Comparison of ENCODE assay signal across 8 cellular contexts in genomic region chr22:36334081-36334831, GRCh38. TPM values are rescaled to one million over a fixed set of nuclear protein-coding genes. Genes with fewer than 3 reads are reported as not detected.
DNase-seq lines count a peak whose midpoint lies in the region; ATAC-seq, FAIRE-seq and TF ChIP-seq lines count a peak whose summit lies in the region.

No MANE protein-coding gene starts in this region.

- H3K79me2 ChIP-seq in SU-DHL-6 (ENCODE audit: insufficient read depth, low read length) = peaks cover 64% of the 10 kb centered on the region

- H3K36me3 ChIP-seq in SU-DHL-6 (ENCODE audit: low read length) = 0 out of 2 replicates have a peak, but pooled peaks cover 4% of the 10 kb centered on the region

- peaks cover 25% of the 10 kb centered on the region; the same call in 1 of the 2 replicates for H3F3A ChIP-seq in SU-DHL-6 (ENCODE audit: insufficient read depth)

- H4K20me1 ChIP-seq in SU-DHL-6 (ENCODE audit: low read depth, low read length) = no peaks in the 10 kb centered on the region

- H3K4me2 ChIP-seq in SU-DHL-6 (ENCODE audit: low read depth, low read length, poor library complexity, severe bottlenecking) = no peak overlapping the region

- peak overlapping the region; percentile 87 to 92 for H3K4me3 Mint-ChIP-seq in effector memory CD8-positive, alpha-beta T cell
- no peak overlapping the region for H3K4me3 Mint-ChIP-seq in osteocyte (ENCODE audit: unreplicated experiment)

- no peaks in the 10 kb centered on the region for H3K27me3 ChIP-seq in SU-DHL-6 (ENCODE audit: low read length)

- H3K27ac ChIP-seq in SU-DHL-6 (ENCODE audit: low read depth, low read length) = peak overlapping the region; percentile 90

- no peak for FAIRE-seq in GM12892 (lab: Jason Lieb, UNC)

- H3K27ac Mint-ChIP-seq in effector memory CD8-positive, alpha-beta T cell = peak overlapping the region; percentile 96 to 99
- peak overlapping the region; percentile 100 for H3K27ac Mint-ChIP-seq in osteocyte (ENCODE audit: unreplicated experiment)

- DNase-seq in GM12892 (ENCODE audit: insufficient read length) (no peak), osteocyte (ENCODE audit: extremely low spot score, unreplicated experiment) (no peak), NCI-H1417 treated with DMSO at 0.1 percent for 48 hours (lab: John Stamatoyannopoulos, UW) (no peak)
- no peak for DNase-seq in effector memory CD8-positive, alpha-beta T cell

- H3K9ac ChIP-seq in SU-DHL-6 (ENCODE audit: low read length) = no peak overlapping the region

- TF ChIP-seq POLR2A in GM12892 (IDR thresholded peaks at IDR 0.05; ENCODE audit: low read depth, low read length) = peak; percentile 24; the same call in 1 of the 2 replicates

- H3K36me3 Mint-ChIP-seq in effector memory CD8-positive, alpha-beta T cell (ENCODE audit: insufficient read depth) = peaks cover 100% of the 10 kb centered on the region
- peaks cover 56% of the 10 kb centered on the region for H3K36me3 Mint-ChIP-seq in osteocyte (ENCODE audit: unreplicated experiment)

- no peaks in the 10 kb centered on the region for H3K27me3 Mint-ChIP-seq in effector memory CD8-positive, alpha-beta T cell
- no peaks in the 10 kb centered on the region for H3K27me3 Mint-ChIP-seq in osteocyte (ENCODE audit: unreplicated experiment)

- H3K9me3 ChIP-seq in SU-DHL-6 (ENCODE audit: insufficient read depth, low read length) = no peaks in the 10 kb centered on the region

- no peak overlapping the region for H3K4me3 ChIP-seq in SU-DHL-6 (ENCODE audit: insufficient read depth, low read length, poor library complexity, severe bottlenecking)

- H3K9me3 Mint-ChIP-seq in effector memory CD8-positive, alpha-beta T cell = no peaks in the 10 kb centered on the region
- no peaks in the 10 kb centered on the region for H3K9me3 Mint-ChIP-seq in osteocyte (ENCODE audit: unreplicated experiment)

- H3K4me1 Mint-ChIP-seq in effector memory CD8-positive, alpha-beta T cell (ENCODE audit: low read depth in 2 of 2) = peaks cover 82 to 89% of the 10 kb centered on the region in 2 donors
- H3K4me1 Mint-ChIP-seq in osteocyte (ENCODE audit: unreplicated experiment) = peaks cover 97% of the 10 kb centered on the region

- no peaks in the 10 kb centered on the region for H3K9me2 ChIP-seq in SU-DHL-6 (replicated peaks; ENCODE audit: insufficient read depth, low read length)

- no peak for ATAC-seq in effector memory CD8-positive, alpha-beta T cell (replicated peaks)
- no peak for ATAC-seq in GM18867 (IDR thresholded peaks at IDR 0.05; ENCODE audit: unreplicated experiment)
- no peak for ATAC-seq in GM18873 (IDR thresholded peaks at IDR 0.05; ENCODE audit: low FRiP score, unreplicated experiment)
- ATAC-seq in HG02884 (IDR thresholded peaks at IDR 0.05; ENCODE audit: unreplicated experiment) = no peak

- H2AFZ ChIP-seq in SU-DHL-6 (ENCODE audit: low read depth, low read length, severe bottlenecking) = no peak overlapping the region

- no peak for TF ChIP-seq CTCF in SU-DHL-6 (IDR thresholded peaks at IDR 0.05; ENCODE audit: insufficient read depth, low read length, poor library complexity, severe bottlenecking)
- no peak for TF ChIP-seq CTCF in osteocyte (IDR thresholded peaks at IDR 0.05)

RNA-seq across cellular contexts. Expression of gene MYH9, which starts 53.5 kb away (rescaled TPM):
- polyA plus RNA-seq in GM12892 (2012; ENCODE audit: missing spikeins) = 155 TPM
- total RNA-seq in osteocyte = 938 and 1,044 TPM in 2 replicates
